Comparison of ENCODE assay signal across 1 cellular context in the genomic region with DNA sequence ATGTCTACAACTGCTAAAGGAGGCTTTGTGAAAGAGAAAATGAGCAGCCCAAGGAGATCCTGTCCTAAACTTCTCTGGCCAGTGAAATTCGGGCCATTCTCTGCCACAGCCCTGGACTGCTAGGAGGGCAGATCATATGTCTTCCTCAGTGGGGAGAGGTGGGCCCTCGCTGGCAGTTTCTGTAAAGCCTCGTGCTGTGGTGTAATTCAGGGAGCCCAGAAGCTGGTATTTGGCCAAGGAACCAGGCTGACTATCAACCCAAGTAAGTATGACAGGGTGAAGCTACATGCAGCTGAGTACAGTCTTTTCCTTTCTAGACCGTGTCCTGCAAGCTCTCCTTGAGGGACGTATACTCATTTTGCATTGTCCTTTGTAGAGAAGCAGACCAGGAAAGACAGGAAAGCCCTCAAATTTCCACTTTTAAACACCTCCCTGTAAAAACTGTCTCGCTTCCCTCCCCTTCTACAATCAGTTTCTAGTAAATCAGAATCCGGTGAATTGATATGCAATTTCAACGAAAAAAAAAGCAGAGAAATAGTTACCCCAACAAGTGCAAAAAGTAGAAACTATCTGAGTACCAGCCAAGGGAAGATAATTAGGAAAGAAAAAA.
TF ChIP-seq lines count a peak whose summit lies in the region.

No MANE protein-coding gene starts in this region.

TF ChIP-seq in H1, 55 proteins besides CTCF, POLR2A, EP300 and RAD21:
- TF ChIP-seq TEAD4 (IDR thresholded peaks at IDR 0.05; ENCODE audit: low read depth, low read length): no peak
- no peak for TF ChIP-seq SAP30 (IDR thresholded peaks at IDR 0.05; ENCODE audit: insufficient read depth, insufficient replicate concordance, low read length)
- no peak for TF ChIP-seq ASH2L (IDR thresholded peaks at IDR 0.05; ENCODE audit: low read length)
- TF ChIP-seq SIX5 (IDR thresholded peaks at IDR 0.05; ENCODE audit: low read depth, low read length): no peak
- no peak for TF ChIP-seq NRF1 (IDR thresholded peaks at IDR 0.05; ENCODE audit: low read depth, low read length)
- no peak for TF ChIP-seq CTBP2 (IDR thresholded peaks at IDR 0.05; ENCODE audit: borderline replicate concordance, insufficient read depth, insufficient read length, low read length)
- no peak for TF ChIP-seq YY1 (IDR thresholded peaks at IDR 0.05; ENCODE audit: low read depth, low read length)
- TF ChIP-seq EZH2 (IDR thresholded peaks at IDR 0.05; ENCODE audit: low read depth, low read length, severe bottlenecking): no peak
- no peak for TF ChIP-seq RNF2 (IDR thresholded peaks at IDR 0.05; ENCODE audit: borderline replicate concordance, low read depth, low read length, missing control alignments, poor library complexity, severe bottlenecking)
- TF ChIP-seq RBBP5 (IDR thresholded peaks at IDR 0.05; ENCODE audit: borderline replicate concordance, low read depth, low read length): no peak
- no peak for TF ChIP-seq CEBPB (IDR thresholded peaks at IDR 0.05; ENCODE audit: low read depth, low read length)
- no peak for TF ChIP-seq SP4 (IDR thresholded peaks at IDR 0.05; ENCODE audit: low read length)
